23 cellular contexts compared by ENCODE assay signal in the genomic region with DNA sequence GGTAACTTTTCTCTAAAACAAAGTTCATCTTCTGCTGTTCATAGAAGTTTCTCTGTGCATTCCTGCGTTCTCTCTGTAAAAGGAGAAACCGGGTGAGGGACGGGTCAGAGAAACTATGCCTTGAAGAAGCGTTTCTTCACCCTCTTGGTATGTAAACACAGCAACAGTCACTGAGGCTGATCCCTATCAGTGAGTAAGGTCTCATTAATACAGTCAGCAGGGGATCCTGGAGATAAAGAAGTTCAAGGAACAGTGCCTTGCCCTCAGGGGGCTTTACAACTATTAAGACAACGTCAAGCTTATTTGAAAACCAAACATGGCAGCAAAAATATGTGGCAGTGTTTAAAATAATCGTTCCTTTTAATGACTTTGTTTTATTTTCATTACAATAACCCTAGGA.
DNase-seq lines count a peak whose midpoint lies in the region; ATAC-seq and TF ChIP-seq lines count a peak whose summit lies in the region.
"Had no signal": no experiment of that assay in that cellular context is flagged by ENCODE, and none has a peak within 500 bp of the region (broad histone marks: within the 10 kb centered on the region; RNA-seq: fewer than 3 reads in every experiment).

No MANE protein-coding gene starts in this region.

- H2BK12ac ChIP-seq in mesenchymal stem cell (ENCODE audit: low read length in 2 of 2) = no peak overlapping the region

- no peak overlapping the region for H3K14ac ChIP-seq in mesenchymal stem cell (ENCODE audit: low read length in 2 of 2)

- no peak overlapping the region for H2AFZ ChIP-seq in mesenchymal stem cell (ENCODE audit: low read depth, low read length)

- TF ChIP-seq CTCF in AG10803 (conservative IDR thresholded peaks at IDR 0.05; ENCODE audit: low read length) = no peak
- no peak for TF ChIP-seq CTCF in choroid plexus epithelial cell (conservative IDR thresholded peaks at IDR 0.05; ENCODE audit: low read depth, low read length)
- TF ChIP-seq CTCF in tibial nerve (IDR thresholded peaks at IDR 0.05) = no peak
- no peak for TF ChIP-seq CTCF in psoas muscle (IDR thresholded peaks at IDR 0.05)

- ATAC-seq in GM18498 (IDR thresholded peaks at IDR 0.05; ENCODE audit: unreplicated experiment) (no peak), psoas muscle (no peak)
- ATAC-seq: left lobe of liver, mucosa of descending colon had no signal

- H3K79me1 ChIP-seq in mesenchymal stem cell (replicated peaks; ENCODE audit: low read length, poor library complexity, severe bottlenecking) = no peaks in the 10 kb centered on the region

- intact Hi-C loops in psoas muscle (cut with DNase I) = no loop called here
- intact Hi-C loops in activated T-helper 2 cell treated with anti-CD3 and anti-CD28 coated beads, Interferon-gamma antibody, Interleukin-2, Interleukin-4, amounts not matched to agents 10 μg/mL and 5 μg/mL and 100 μg/mL, durations not matched to agents 14 hours and 24 hours and 36 hours (cut with micrococcal nuclease) = no loop called here

- no peak overlapping the region for H3K4me2 ChIP-seq in mesenchymal stem cell (ENCODE audit: low read length, poor library complexity, severe bottlenecking)

- no peak for TF ChIP-seq EP300 in tibial nerve (IDR thresholded peaks at IDR 0.05)

- H4K91ac ChIP-seq in mesenchymal stem cell (ENCODE audit: low read length) = no peak overlapping the region

- H3K9me3 ChIP-seq in mesenchymal stem cell (ENCODE audit: control insufficient read depth, low read length) (peaks cover 9% of the 10 kb centered on the region), tibial nerve (peaks cover 0 to 10% (median 0%) of the 10 kb centered on the region in 4 donors), psoas muscle (no peaks in the 10 kb centered on the region)
- H3K9me3 ChIP-seq: mucosa of descending colon, vagina had no signal

- no peaks in the 10 kb centered on the region for H3K36me3 Mint-ChIP-seq in activated T-helper 2 cell treated with anti-CD3 and anti-CD28 coated beads, Interferon-gamma antibody, Interleukin-2, Interleukin-4, amounts not matched to agents 10 μg/mL and 5 μg/mL and 100 μg/mL, durations not matched to agents 14 hours and 24 hours and 36 hours (ENCODE audit: low read depth)

- no peak overlapping the region for H2BK5ac ChIP-seq in mesenchymal stem cell (ENCODE audit: low read depth, low read length, poor library complexity, severe bottlenecking)

- H3K9me3 Mint-ChIP-seq in activated T-helper 2 cell treated with anti-CD3 and anti-CD28 coated beads, Interferon-gamma antibody, Interleukin-2, Interleukin-4, amounts not matched to agents 10 μg/mL and 5 μg/mL and 100 μg/mL, durations not matched to agents 14 hours and 24 hours and 36 hours = no peaks in the 10 kb centered on the region
- H3K9me3 Mint-ChIP-seq: neural crest cell had no signal

- no peak overlapping the region for H3K4me3 ChIP-seq in AG10803 (ENCODE audit: low read length)
- H3K4me3 ChIP-seq in choroid plexus epithelial cell (ENCODE audit: low read depth, low read length) = no peak overlapping the region
- no peak overlapping the region for H3K4me3 ChIP-seq in mesenchymal stem cell (ENCODE audit: insufficient read depth in 1 of 2, low read depth in 1 of 2, low read length in 2 of 2)
- H3K4me3 ChIP-seq in tibial nerve = no peak overlapping the region
- H3K4me3 ChIP-seq in psoas muscle = no peak overlapping the region
- H3K4me3 ChIP-seq: coronary artery, mucosa of descending colon, vagina had no signal

- no peak overlapping the region for H2BK15ac ChIP-seq in mesenchymal stem cell (ENCODE audit: low read depth, poor library complexity, severe bottlenecking)

- H3K4me3 Mint-ChIP-seq in activated T-helper 2 cell treated with anti-CD3 and anti-CD28 coated beads, Interferon-gamma antibody, Interleukin-2, Interleukin-4, amounts not matched to agents 10 μg/mL and 5 μg/mL and 100 μg/mL, durations not matched to agents 14 hours and 24 hours and 36 hours (ENCODE audit: low read depth) = no peak overlapping the region
- H3K4me3 Mint-ChIP-seq: neural crest cell had no signal

- peak overlapping the region; percentile 20 for H3K27ac ChIP-seq in mesenchymal stem cell (ENCODE audit: low read length, poor library complexity, severe bottlenecking)
- no peak overlapping the region for H3K27ac ChIP-seq in tibial nerve
- no peak overlapping the region for H3K27ac ChIP-seq in psoas muscle
- H3K27ac ChIP-seq: coronary artery, vagina had no signal

- no peak overlapping the region for H3K27ac Mint-ChIP-seq in activated T-helper 2 cell treated with anti-CD3 and anti-CD28 coated beads, Interferon-gamma antibody, Interleukin-2, Interleukin-4, amounts not matched to agents 10 μg/mL and 5 μg/mL and 100 μg/mL, durations not matched to agents 14 hours and 24 hours and 36 hours

- H3K4me1 ChIP-seq in mesenchymal stem cell (ENCODE audit: control insufficient read depth, insufficient read depth, low read depth, low read length) (no peaks in the 10 kb centered on the region), tibial nerve (no peaks in the 10 kb centered on the region), psoas muscle (no peaks in the 10 kb centered on the region)
- H3K4me1 ChIP-seq: vagina had no signal

- no peak overlapping the region for H3K23ac ChIP-seq in mesenchymal stem cell (ENCODE audit: low read length in 2 of 2)

- no peak overlapping the region for H3K18ac ChIP-seq in mesenchymal stem cell (ENCODE audit: low read depth in 1 of 2, low read length in 2 of 2)

- no peaks in the 10 kb centered on the region for H3K27me3 ChIP-seq in mesenchymal stem cell (ENCODE audit: control insufficient read depth in 1 of 2, insufficient read depth in 1 of 2, low read length in 2 of 2)
- H3K27me3 ChIP-seq in tibial nerve = no peaks in the 10 kb centered on the region
- H3K27me3 ChIP-seq in psoas muscle (ENCODE audit: insufficient read depth in 3 of 3, low read length in 2 of 3) = no peaks in the 10 kb centered on the region
- H3K27me3 ChIP-seq: vagina had no signal

- no peak for TF ChIP-seq POLR2A in tibial nerve (IDR thresholded peaks at IDR 0.05)

- H2BK120ac ChIP-seq in mesenchymal stem cell (ENCODE audit: low read depth, low read length) = no peak overlapping the region

- H3K9ac ChIP-seq in mesenchymal stem cell (ENCODE audit: low read length) = no peak overlapping the region

- H3K4ac ChIP-seq in mesenchymal stem cell (ENCODE audit: low read depth in 1 of 2, low read length in 2 of 2) = no peak overlapping the region

- DNase-seq in AG10803 (ENCODE audit: low read depth) (peak; percentile 63), M059J (ENCODE audit: low read depth) (peak; percentile 92), choroid plexus epithelial cell (ENCODE audit: low read depth) (peak; percentile 95), mesenchymal stem cell (peak; percentile 76), tibial nerve (ENCODE audit: low spot score in 2 of 2) (no peak), psoas muscle (no peak)
- DNase-seq in activated T-helper 2 cell treated with anti-CD3 and anti-CD28 coated beads, Interferon-gamma antibody, Interleukin-2, Interleukin-4, amounts not matched to agents 10 μg/mL and 5 μg/mL and 100 μg/mL, durations not matched to agents 14 hours and 24 hours and 36 hours (ENCODE audit: low spot score) = no peak
- DNase-seq: activated CD4-positive, alpha-beta T cell treated with anti-CD3 and anti-CD28 coated beads, Interleukin-2, amount 50 U/mL, for 1 hour; activated CD8-positive, alpha-beta memory T cell treated with anti-CD3 and anti-CD28 coated beads, Interleukin-2, amount 50 U/mL, for 4 hours; activated effector memory CD4-positive, alpha-beta T cell treated with anti-CD3 and anti-CD28 coated beads, Interleukin-2, amount 50 U/mL, for 16 hours; anterior cingulate cortex; KBM-7; mucosa of descending colon; MV-4-11; NCI-H187 treated with DMSO at 0.1 percent for 48 hours; SHP77; stimulated activated CD8-positive, alpha-beta memory T cell treated with anti-CD3 and anti-CD28 coated beads, Interleukin-4, amount 100 ng/mL, for 48 hours; T-helper 1 cell had no signal

- H2AK5ac ChIP-seq in mesenchymal stem cell (ENCODE audit: low read length, severe bottlenecking) = no peak overlapping the region

- H3K27me3 Mint-ChIP-seq in activated T-helper 2 cell treated with anti-CD3 and anti-CD28 coated beads, Interferon-gamma antibody, Interleukin-2, Interleukin-4, amounts not matched to agents 10 μg/mL and 5 μg/mL and 100 μg/mL, durations not matched to agents 14 hours and 24 hours and 36 hours (ENCODE audit: low read depth) = no peaks in the 10 kb centered on the region

- whole genome bisulfite sequencing in mesenchymal stem cell = 14% methylated on average over 4 of the region's 6 CpGs
- 54 to 73% methylated on average over 6 of the region's 6 CpGs for WGBS in tibial nerve, 2 donors
- 84 to 87% (median 87%) methylated on average over 6 of the region's 6 CpGs for WGBS in psoas muscle, 3 donors

- H3K4me1 Mint-ChIP-seq in activated T-helper 2 cell treated with anti-CD3 and anti-CD28 coated beads, Interferon-gamma antibody, Interleukin-2, Interleukin-4, amounts not matched to agents 10 μg/mL and 5 μg/mL and 100 μg/mL, durations not matched to agents 14 hours and 24 hours and 36 hours (ENCODE audit: low read depth) = no peaks in the 10 kb centered on the region
- H3K4me1 Mint-ChIP-seq: neural crest cell had no signal

- H3K36me3 ChIP-seq in mesenchymal stem cell (ENCODE audit: control insufficient read depth in 1 of 2, insufficient read depth in 2 of 2, low read depth in 1 of 2, low read length in 2 of 2) = no peaks in the 10 kb centered on the region
- H3K36me3 ChIP-seq in tibial nerve = no peaks in the 10 kb centered on the region
- H3K36me3 ChIP-seq in psoas muscle (ENCODE audit: insufficient read depth in 1 of 2, low read depth in 1 of 2) = no peaks in the 10 kb centered on the region
- H3K36me3 ChIP-seq: vagina had no signal

- no peak overlapping the region for H4K8ac ChIP-seq in mesenchymal stem cell (ENCODE audit: low read length)

Comparison
In these comparisons a context has a peak if more than half of its experiments do, and no peak if none do; other contexts are left out.
1. DNase-seq: peak in AG10803 (single experiment), M059J (single experiment), choroid plexus epithelial cell (single experiment) and mesenchymal stem cell (single experiment); none in tibial nerve (0 of 2), psoas muscle (0 of 2) and activated T-helper 2 cell treated with anti-CD3 and anti-CD28 coated beads, Interferon-gamma antibody, Interleukin-2, Interleukin-4, amounts not matched to agents 10 μg/mL and 5 μg/mL and 100 μg/mL, durations not matched to agents 14 hours and 24 hours and 36 hours (single experiment).